15 cellular contexts compared by ENCODE assay signal in genomic region chr15:25798207-25798931, GRCh38.
A peak's percentile ranks its signal among the peaks of the same experiment; 100 is the strongest.
DNase-seq lines count a peak whose midpoint lies in the region; ATAC-seq, FAIRE-seq and TF ChIP-seq lines count a peak whose summit lies in the region.
"Had no signal": no experiment of that assay in that cellular context is flagged by ENCODE, and none has a peak within 500 bp of the region (broad histone marks: within the 10 kb centered on the region; RNA-seq: fewer than 3 reads in every experiment).

No MANE protein-coding gene starts in this region.

- H3K27ac Mint-ChIP-seq in central memory CD8-positive, alpha-beta T cell (ENCODE audit: low read depth), result peak overlapping the region; percentile 69
- H3K27ac Mint-ChIP-seq in nephron progenitor cell, result peak overlapping the region; percentile 91
- H3K27ac Mint-ChIP-seq: memory B cell, progenitor cell of endocrine pancreas had no signal

- ATAC-seq in central memory CD8-positive, alpha-beta T cell (replicated peaks; ENCODE audit: extremely low read depth, poor library complexity, severe bottlenecking), result no peak
- ATAC-seq in GM18873 (IDR thresholded peaks at IDR 0.05; ENCODE audit: low FRiP score, unreplicated experiment) (no peak), HG03108 (IDR thresholded peaks at IDR 0.05; ENCODE audit: unreplicated experiment) (no peak)

- peaks cover 23% of the 10 kb centered on the region for H3K4me1 ChIP-seq in GM23248 (ENCODE audit: insufficient read depth)

- peaks cover 100% of the 10 kb centered on the region for H3K79me2 ChIP-seq in GM23248 (ENCODE audit: insufficient read depth)

- no peaks in the 10 kb centered on the region for H3K27me3 ChIP-seq in GM23248 (replicated peaks; ENCODE audit: insufficient read depth)

- H3K4me1 Mint-ChIP-seq in central memory CD8-positive, alpha-beta T cell, result peaks cover 6% of the 10 kb centered on the region
- H3K4me1 Mint-ChIP-seq in nephron progenitor cell, result peaks cover 59% of the 10 kb centered on the region

- no peaks in the 10 kb centered on the region for H3K9me3 Mint-ChIP-seq in central memory CD8-positive, alpha-beta T cell
- H3K9me3 Mint-ChIP-seq in nephron progenitor cell, result no peaks in the 10 kb centered on the region
- H3K9me3 Mint-ChIP-seq: activated naive CD8-positive, alpha-beta T cell treated with anti-CD3 and anti-CD28 coated beads for 36 hours; memory B cell had no signal

- peak overlapping the region; percentile 65 for H3K4me2 ChIP-seq in GM23248 (ENCODE audit: unreplicated experiment)

- no peaks in the 10 kb centered on the region for H4K20me1 ChIP-seq in GM23248 (ENCODE audit: insufficient read depth)

- no peaks in the 10 kb centered on the region for H3K36me3 ChIP-seq in GM23248 (ENCODE audit: low read depth)

- 62 to 66% methylated on average over 22 to 24 of the region's 24 CpGs for WGBS in GM23248 (ENCODE audit: low coverage in 1 of 2, low lambda C conversion rate in 2 of 2, missing lambda C conversion rate in 2 of 2), 2 experiments

- no peak overlapping the region for H3K4me3 Mint-ChIP-seq in central memory CD8-positive, alpha-beta T cell
- no peak overlapping the region for H3K4me3 Mint-ChIP-seq in nephron progenitor cell
- H3K4me3 Mint-ChIP-seq: activated naive CD8-positive, alpha-beta T cell treated with anti-CD3 and anti-CD28 coated beads for 36 hours; memory B cell had no signal

- no peaks in the 10 kb centered on the region for H3K9me2 ChIP-seq in GM23248 (ENCODE audit: insufficient read depth)

- H3K27ac ChIP-seq in GM23248, result peak overlapping the region; percentile 60

- peak overlapping the region; percentile 36 for H3K4me3 ChIP-seq in GM23248

- no peaks in the 10 kb centered on the region for H3K27me3 Mint-ChIP-seq in central memory CD8-positive, alpha-beta T cell
- peaks cover 3% of the 10 kb centered on the region for H3K27me3 Mint-ChIP-seq in nephron progenitor cell (ENCODE audit: low read depth, poor library complexity)
- H3K27me3 Mint-ChIP-seq: activated naive CD8-positive, alpha-beta T cell treated with anti-CD3 and anti-CD28 coated beads for 36 hours had no signal

- in situ Hi-C loops in GM23248 (cut with MboI), result no loop called here

- no peaks in the 10 kb centered on the region; the same call in 1 of the 2 replicates for H3F3A ChIP-seq in GM23248 (ENCODE audit: insufficient read depth)

- H2AFZ ChIP-seq in GM23248, result no peak overlapping the region

- peak overlapping the region; percentile 74 for H3K9ac ChIP-seq in GM23248

- DNase-seq in AG20443 (ENCODE audit: low spot score), result peak; percentile 60
- peak; percentile 77 for DNase-seq in GM23248
- DNase-seq in central memory CD8-positive, alpha-beta T cell (ENCODE audit: low spot score in 2 of 2), result no peak
- DNase-seq in nephron progenitor cell, result peak; percentile 21
- no peak for DNase-seq in MV-4-11 (lab: John Stamatoyannopoulos, UW)
- no peak for DNase-seq in urothelium cell line (ENCODE audit: low spot score)
- DNase-seq: activated CD4-positive, alpha-beta T cell treated with anti-CD3 and anti-CD28 coated beads, Interleukin-2, amount 50 U/mL, for 4 hours; activated naive CD8-positive, alpha-beta T cell treated with anti-CD3 and anti-CD28 coated beads for 36 hours; C1 segment of cervical spinal cord; HCEC 1CT had no signal

- H3K9me3 ChIP-seq in GM23248 (ENCODE audit: low read depth), result no peaks in the 10 kb centered on the region

- H3K36me3 Mint-ChIP-seq in central memory CD8-positive, alpha-beta T cell (ENCODE audit: insufficient read depth), result no peaks in the 10 kb centered on the region
- no peaks in the 10 kb centered on the region for H3K36me3 Mint-ChIP-seq in nephron progenitor cell (ENCODE audit: low read depth)
- H3K36me3 Mint-ChIP-seq: memory B cell had no signal

- TF ChIP-seq CTCF in nephron progenitor cell (IDR thresholded peaks at IDR 0.05), result no peak

- no peak for FAIRE-seq in urothelium cell line (lab: Jason Lieb, UNC)
- FAIRE-seq: colon had no signal

Comparison
In these comparisons a context has a peak if more than half of its experiments do, and no peak if none do; other contexts are left out.
1. DNase-seq: peak in AG20443 (single experiment), GM23248 (single experiment) and nephron progenitor cell (single experiment); none in central memory CD8-positive, alpha-beta T cell (0 of 2), MV-4-11 (single experiment) and urothelium cell line (single experiment).